ENCODE assay signal across 8 cellular contexts in the genomic region with DNA sequence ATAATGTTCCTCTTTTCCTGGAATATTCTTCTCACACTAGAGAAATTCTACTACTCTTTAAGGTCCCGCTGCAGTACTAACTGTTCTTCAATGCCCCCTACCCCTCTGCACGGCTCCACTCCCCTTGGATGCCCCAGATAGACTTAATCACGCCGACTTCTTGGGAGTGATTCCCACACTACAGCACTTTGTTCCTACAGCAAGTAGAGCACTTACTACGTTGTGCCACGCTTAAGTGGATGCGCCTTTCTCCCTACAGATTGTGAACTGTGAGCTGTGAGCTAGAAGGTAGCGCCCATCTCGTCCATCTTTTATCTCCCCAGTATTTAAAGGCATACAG. TPM values are rescaled to one million over a fixed set of nuclear protein-coding genes. Genes with fewer than 3 reads are reported as not detected.
A peak's percentile ranks its signal among the peaks of the same experiment; 100 is the strongest.
DNase-seq lines count a peak whose midpoint lies in the region; ATAC-seq, FAIRE-seq and TF ChIP-seq lines count a peak whose summit lies in the region.

No MANE protein-coding gene starts in this region.

- peak; percentile 47 for FAIRE-seq in GM12891 (lab: Jason Lieb, UNC)

- peak overlapping the region; percentile 90; the same call in 1 of the 2 replicates for H3K27ac ChIP-seq in SJCRH30
- peak overlapping the region; percentile 96 to 100 (median 98) for H3K27ac ChIP-seq in esophagus squamous epithelium

- H3K27me3 ChIP-seq in SJCRH30: no peaks in the 10 kb centered on the region
- H3K27me3 ChIP-seq in esophagus squamous epithelium: no peaks in the 10 kb centered on the region

- intact Hi-C loops in esophagus squamous epithelium (cut with DNase I): no loop called here

- WGBS in esophagus squamous epithelium, 2 donors: 18 to 28% methylated on average over 7 to 9 of the region's 9 CpGs

- TF ChIP-seq POLR2A in GM12891 (IDR thresholded peaks at IDR 0.05; ENCODE audit: low read depth, low read length) (no peak), esophagus squamous epithelium (IDR thresholded peaks at IDR 0.05) (no peak)

- DNase-seq in GM12891 (ENCODE audit: insufficient read length, low spot score): no peak
- no peak for DNase-seq in SJCRH30
- no peak for DNase-seq in esophagus squamous epithelium (lab: John Stamatoyannopoulos, UW)
- DNase-seq in retinal pigment epithelial cell (ENCODE audit: low read depth): no peak
- DNase-seq in NCI-H774 (lab: John Stamatoyannopoulos, UW): no peak
- no peak for DNase-seq in anterior cingulate cortex (lab: John Stamatoyannopoulos, UW)

- peaks cover 14% of the 10 kb centered on the region for H3K9me3 ChIP-seq in SJCRH30 (replicated peaks)
- peaks cover 10 to 32% (median 25%) of the 10 kb centered on the region in 3 donors for H3K9me3 ChIP-seq in esophagus squamous epithelium

- ATAC-seq in HG03097 (IDR thresholded peaks at IDR 0.05; ENCODE audit: low FRiP score, unreplicated experiment) (no peak), GM21717 (IDR thresholded peaks at IDR 0.05; ENCODE audit: unreplicated experiment) (no peak)

- H3K4me3 ChIP-seq in SJCRH30 (peak overlapping the region; percentile 81), esophagus squamous epithelium (peak overlapping the region; percentile 71 to 94 (median 78)), retinal pigment epithelial cell (ENCODE audit: low read length) (peak overlapping the region; percentile 100)

- H3K4me1 ChIP-seq in SJCRH30: peaks cover 9% of the 10 kb centered on the region
- peaks cover 22 to 60% (median 31%) of the 10 kb centered on the region in 3 donors for H3K4me1 ChIP-seq in esophagus squamous epithelium

- peaks cover 25% of the 10 kb centered on the region for H3K36me3 ChIP-seq in SJCRH30
- H3K36me3 ChIP-seq in esophagus squamous epithelium: peaks cover 17 to 40% (median 32%) of the 10 kb centered on the region in 3 donors

- no peak for TF ChIP-seq CTCF in esophagus squamous epithelium (IDR thresholded peaks at IDR 0.05)
- TF ChIP-seq CTCF in retinal pigment epithelial cell (conservative IDR thresholded peaks at IDR 0.05; ENCODE audit: low read depth, low read length): no peak

TF ChIP-seq in GM12891, 5 proteins besides CTCF, POLR2A, EP300 and RAD21:
- TF ChIP-seq POLR2AphosphoS5 (IDR thresholded peaks at IDR 0.05; ENCODE audit: low read depth, low read length) (no peak), POU2F2 (IDR thresholded peaks at IDR 0.05; ENCODE audit: low read depth, low read length) (no peak), PAX5 (IDR thresholded peaks at IDR 0.05; ENCODE audit: insufficient read depth, low read length, severe bottlenecking) (no peak), TAF1 (IDR thresholded peaks at IDR 0.05; ENCODE audit: low read depth, low read length) (no peak), SPI1 (IDR thresholded peaks at IDR 0.05; ENCODE audit: low read depth, low read length) (no peak)

RNA-seq across cellular contexts. Expression of gene ZNF436, which starts 2.2 kb away (rescaled TPM):
- polyA plus RNA-seq in GM12891 (2012; ENCODE audit: low read depth, missing spikeins): 1.4 TPM
- 13.8 and 15.8 TPM in 2 replicates for total RNA-seq in SJCRH30 (2014; rRNA removed; shearing (Covaris generic))
- 10 to 100 TPM; 14.9 to 33.6 (median 24.8) TPM for total RNA-seq in esophagus squamous epithelium

RNA-seq across cellular contexts. Expression of gene HNRNPR, which starts 23.3 kb away (rescaled TPM):
- polyA plus RNA-seq in GM12891 (2012; ENCODE audit: low read depth, missing spikeins): 93.5 TPM
- 342 and 380 TPM in 2 replicates for total RNA-seq in SJCRH30 (2014; rRNA removed; shearing (Covaris generic))
- total RNA-seq in esophagus squamous epithelium: 10 to 100 TPM; 60.9 to 90.2 (median 76.8) TPM

RNA-seq across cellular contexts. Expression of gene TCEA3, which starts 57.1 kb away (rescaled TPM):
- 0.09 TPM for polyA plus RNA-seq in GM12891 (2012; ENCODE audit: low read depth, missing spikeins)
- 0.10 TPM in 1 of 2 replicates, not detected in the other for total RNA-seq in SJCRH30 (2014; rRNA removed; shearing (Covaris generic))
- total RNA-seq in esophagus squamous epithelium: 10 to 100 TPM in 3 of 4 donors, 1 to 10 TPM in 1; 9.1 to 30.7 (median 25.1) TPM
